Comparison of ENCODE assay signal across 8 cellular contexts in genomic region chr11:114440121-114440860, GRCh38. TPM values are rescaled to one million over a fixed set of nuclear protein-coding genes. Genes with fewer than 3 reads are reported as not detected.
DNase-seq lines count a peak whose midpoint lies in the region; ATAC-seq and TF ChIP-seq lines count a peak whose summit lies in the region.

No MANE protein-coding gene starts in this region.

- BruUV-seq in Caco-2 (replicated peaks; lab: Mats Ljungman, UMichigan), result no TSS peak

- peak overlapping the region; percentile 96 for H3K27ac Mint-ChIP-seq in Caco-2 (ENCODE audit: unreplicated experiment)

- CTCF ChIA-PET in Caco-2 (lab: Charles Lee), result no interaction called here

- peaks cover 1% of the 10 kb centered on the region; the same call in 1 of the 2 replicates for H3K36me3 ChIP-seq in Caco-2 (ENCODE audit: control insufficient read depth, insufficient read depth, low read length)
- no peaks in the 10 kb centered on the region for H3K36me3 ChIP-seq in MM.1S (replicated peaks; ENCODE audit: insufficient read depth, low read length)
- H3K36me3 ChIP-seq in colonic mucosa, result no peaks in the 10 kb centered on the region
- peaks cover 42% of the 10 kb centered on the region for H3K36me3 ChIP-seq in mesodermal cell (ENCODE audit: control insufficient read depth, insufficient read depth, low read length)

- H3K4me3 ChIP-seq in Caco-2 (ENCODE audit: low read depth, low read length), result peak overlapping the region; percentile 78
- H3K4me3 ChIP-seq in MM.1S (ENCODE audit: low read length), result peak overlapping the region; percentile 98
- H3K4me3 ChIP-seq in colonic mucosa, result peak overlapping the region; percentile 93
- peak overlapping the region; percentile 99 for H3K4me3 ChIP-seq in mesodermal cell (ENCODE audit: extremely low read depth, insufficient read depth, low read length, poor library complexity, severe bottlenecking)

- DNase-seq in Caco-2 (peak in 1 of 2 experiments; percentile 45), MM.1S (no peak), colonic mucosa (no peak)
- DNase-seq in activated CD4-positive, alpha-beta T cell treated with anti-CD3 and anti-CD28 coated beads, Interleukin-2, amount 50 U/mL, for 4 hours, result no peak

- ATAC-seq in GM18502 (IDR thresholded peaks at IDR 0.05; ENCODE audit: poor library complexity, unreplicated experiment) (no peak), GM19397 (IDR thresholded peaks at IDR 0.05; ENCODE audit: unreplicated experiment) (no peak), HG03571 (IDR thresholded peaks at IDR 0.05; ENCODE audit: unreplicated experiment) (no peak)

- no peaks in the 10 kb centered on the region for H3K27me3 Mint-ChIP-seq in Caco-2 (ENCODE audit: insufficient read depth, unreplicated experiment)

- WGBS in mesodermal cell (ENCODE audit: insufficient coverage in 2 of 2), 2 experiments, result 10 to 16% methylated on average over 5 to 6 of the region's 10 CpGs

- H3F3A ChIP-seq in MM.1S (ENCODE audit: insufficient read depth, low read length), result no peaks in the 10 kb centered on the region

- H4K20me1 ChIP-seq in MM.1S (ENCODE audit: insufficient read depth, low read length), result no peaks in the 10 kb centered on the region

- intact Hi-C loops in Caco-2 (cut with micrococcal nuclease; ENCODE audit: unreplicated experiment) (loop anchor here (2.0 kb wide), 1 partner anchor 123 kb away; no protein-coding TSS in a partner anchor), colonic mucosa (cut with DNase I) (no loop called here)

- no peaks in the 10 kb centered on the region for H3K9me3 Mint-ChIP-seq in Caco-2 (ENCODE audit: unreplicated experiment)

- peak overlapping the region; percentile 95 for H2AFZ ChIP-seq in MM.1S (ENCODE audit: low read length)

- peaks cover 60% of the 10 kb centered on the region for H3K36me3 Mint-ChIP-seq in Caco-2 (ENCODE audit: insufficient read depth, unreplicated experiment)

- peak overlapping the region; percentile 75 for H3K4me2 ChIP-seq in MM.1S (ENCODE audit: low read depth, low read length)

- H3K4me3 Mint-ChIP-seq in Caco-2 (ENCODE audit: unreplicated experiment), result peak overlapping the region; percentile 91

- H3K4me1 ChIP-seq in Caco-2 (peaks cover 45% of the 10 kb centered on the region), MM.1S (ENCODE audit: low read length) (peaks cover 31% of the 10 kb centered on the region), colonic mucosa (peaks cover 4% of the 10 kb centered on the region), mesodermal cell (ENCODE audit: control insufficient read depth, insufficient read depth, low read length, poor library complexity, severe bottlenecking) (peaks cover 25% of the 10 kb centered on the region)

- H3K9me3 ChIP-seq in Caco-2, result no peaks in the 10 kb centered on the region
- H3K9me3 ChIP-seq in MM.1S (replicated peaks; ENCODE audit: insufficient read depth, low read length), result no peaks in the 10 kb centered on the region
- no peaks in the 10 kb centered on the region for H3K9me3 ChIP-seq in colonic mucosa
- no peaks in the 10 kb centered on the region for H3K9me3 ChIP-seq in mesodermal cell (ENCODE audit: control insufficient read depth, low read length)

- H3K27ac ChIP-seq in MM.1S (ENCODE audit: low read length) (peak overlapping the region; percentile 40; the same call in 1 of the 2 replicates), colonic mucosa (peak overlapping the region; percentile 61), mesodermal cell (ENCODE audit: low read depth, low read length, severe bottlenecking) (peak overlapping the region; percentile 99)

- H3K27me3 ChIP-seq in Caco-2 (replicated peaks; ENCODE audit: control insufficient read depth, insufficient read depth, low read length), result no peaks in the 10 kb centered on the region
- H3K27me3 ChIP-seq in MM.1S (replicated peaks; ENCODE audit: insufficient read depth, low read length), result no peaks in the 10 kb centered on the region
- no peaks in the 10 kb centered on the region for H3K27me3 ChIP-seq in colonic mucosa

- peaks cover 58% of the 10 kb centered on the region for H3K4me1 Mint-ChIP-seq in Caco-2 (ENCODE audit: low read depth, unreplicated experiment)

- H3K79me2 ChIP-seq in MM.1S (ENCODE audit: low read length), result peaks cover 60% of the 10 kb centered on the region

- no peaks in the 10 kb centered on the region for H3K9me2 ChIP-seq in MM.1S (replicated peaks; ENCODE audit: insufficient read depth, low read length)

- POLR2A ChIA-PET in Caco-2 (lab: Charles Lee), result interaction anchor here (0.8 to 2.1 kb wide), 2 partner anchors 38 to 40 kb away, joined by 3 to 10 read pairs; partner anchors contain the start of genes C11orf71 and RBM7

- no peak for TF ChIP-seq CTCF in Caco-2 (IDR thresholded peaks at IDR 0.05; ENCODE audit: insufficient read depth in 1 of 2, low read depth in 1 of 2, low read length in 1 of 2, severe bottlenecking in 1 of 2, unreplicated experiment in 1 of 2)
- no peak for TF ChIP-seq CTCF in MM.1S (IDR thresholded peaks at IDR 0.05; ENCODE audit: low read length)
- no peak for TF ChIP-seq CTCF in colonic mucosa (IDR thresholded peaks at IDR 0.05)

- H3K9ac ChIP-seq in MM.1S (ENCODE audit: low read length) (peak overlapping the region; percentile 83), colonic mucosa (ENCODE audit: low read depth in 2 of 2, low read length in 2 of 2) (peak overlapping the region; percentile 84 to 90)

RNA-seq across cellular contexts. Expression of gene REXO2, which starts 1.0 kb away (rescaled TPM):
- total RNA-seq in Caco-2 (2022) (221 and 241 TPM in 2 replicates), colonic mucosa (10 to 100 TPM; 46.6 to 55.5 TPM)
- polyA plus RNA-seq in mesodermal cell (2013, experiment 1 of 2), result 152 TPM
- polyA plus RNA-seq in mesodermal cell (2013, experiment 2 of 2), result 175 TPM

RNA-seq across cellular contexts. Expression of gene RBM7, which starts 39.8 kb away (rescaled TPM):
- 57.6 and 62.6 TPM in 2 replicates for total RNA-seq in Caco-2 (2022)
- total RNA-seq in colonic mucosa, result 10 to 100 TPM; 28.3 to 41.1 TPM
- polyA plus RNA-seq in mesodermal cell (2013, experiment 1 of 2), result 43.4 TPM
- polyA plus RNA-seq in mesodermal cell (2013, experiment 2 of 2), result 62.9 TPM

RNA-seq across cellular contexts. Expression of gene C11orf71, which starts 40.0 kb away (rescaled TPM):
- total RNA-seq in Caco-2 (2022) (9.5 and 9.8 TPM in 2 replicates), colonic mucosa (10 to 100 TPM; 13.1 to 14.3 TPM)
- 3.9 TPM for polyA plus RNA-seq in mesodermal cell (2013, experiment 1 of 2)
- polyA plus RNA-seq in mesodermal cell (2013, experiment 2 of 2), result 4.7 TPM

Comparison
In these comparisons a context has a peak if more than half of its experiments do, and no peak if none do; other contexts are left out.
1. H3K27ac ChIP-seq: peak in every context shown above with its lines; median percentile 99 in mesodermal cell; 61 in colonic mucosa; 40 in MM.1S.